Comparison of ENCODE assay signal across 9 cellular contexts in genomic region chr6:107075951-107076381, GRCh38. TPM values are rescaled to one million over a fixed set of nuclear protein-coding genes. Genes with fewer than 3 reads are reported as not detected.
DNase-seq lines count a peak whose midpoint lies in the region; ATAC-seq and TF ChIP-seq lines count a peak whose summit lies in the region.
"Had no signal": no experiment of that assay in that cellular context is flagged by ENCODE, and none has a peak within 500 bp of the region (broad histone marks: within the 10 kb centered on the region; RNA-seq: fewer than 3 reads in every experiment).

No MANE protein-coding gene starts in this region.

- no peak for ATAC-seq in GM21515 (IDR thresholded peaks at IDR 0.05; ENCODE audit: unreplicated experiment)

- DNase-seq in GM04503 (ENCODE audit: low read depth) (peak; percentile 36), NAMALWA (ENCODE audit: low spot score) (peak; percentile 52), endodermal cell (peak; percentile 42), pons (ENCODE audit: low spot score) (peak; percentile 57), NCI-H187 (lab: John Stamatoyannopoulos, UW) (no peak), foreskin melanocyte (no peak), SIG-M5 (lab: John Stamatoyannopoulos, UW) (no peak)
- DNase-seq: effector memory CD4-positive, alpha-beta T cell had no signal

- H3K4me1 ChIP-seq in endodermal cell (ENCODE audit: control insufficient read depth, insufficient read depth, low read length) = peaks cover 13% of the 10 kb centered on the region

- no peaks in the 10 kb centered on the region for H3K27me3 ChIP-seq in endodermal cell (ENCODE audit: control insufficient read depth, insufficient read depth, low read length, poor library complexity, severe bottlenecking)

- no peaks in the 10 kb centered on the region for H3K9me3 Mint-ChIP-seq in endodermal cell

- peaks cover 45% of the 10 kb centered on the region for H3K36me3 Mint-ChIP-seq in endodermal cell (ENCODE audit: low read depth)

- H3K27ac ChIP-seq in endodermal cell (ENCODE audit: low read depth, low read length) = no peak overlapping the region

- peaks cover 41% of the 10 kb centered on the region for H3K4me1 Mint-ChIP-seq in endodermal cell

- peaks cover 3% of the 10 kb centered on the region for H3K36me3 ChIP-seq in endodermal cell (ENCODE audit: control insufficient read depth, insufficient read depth, low read length)

- H3K9me3 ChIP-seq in endodermal cell (ENCODE audit: control insufficient read depth, low read length) = no peaks in the 10 kb centered on the region

- no peak overlapping the region for H3K4me3 Mint-ChIP-seq in endodermal cell

- no peak overlapping the region for H3K4me3 ChIP-seq in endodermal cell (ENCODE audit: low read length)

- peak overlapping the region; percentile 58 for H3K27ac Mint-ChIP-seq in endodermal cell

- TF ChIP-seq CTCF in endodermal cell (conservative IDR thresholded peaks at IDR 0.05) = peak; percentile 40

- no peaks in the 10 kb centered on the region for H3K27me3 Mint-ChIP-seq in endodermal cell (ENCODE audit: insufficient read depth)

- WGBS in endodermal cell (ENCODE audit: insufficient coverage in 1 of 2, insufficient read length in 1 of 2), 2 experiments = 89 to 94% methylated on average over 5 to 6 of the region's 6 CpGs

- H3K9ac ChIP-seq in endodermal cell (ENCODE audit: extremely low read depth, low read length, poor library complexity, severe bottlenecking) = no peak overlapping the region

RNA-seq across cellular contexts. Expression of gene BEND3, which starts 39.3 kb away (rescaled TPM):
- total RNA-seq in endodermal cell = 10 to 100 TPM; 18.0 to 28.6 TPM
- 8.2 TPM for polyA plus RNA-seq in endodermal cell (2013, experiment 1 of 2)
- polyA plus RNA-seq in endodermal cell (2013, experiment 2 of 2) = 7.8 TPM

RNA-seq across cellular contexts. Expression of gene MTRES1, which starts 48.0 kb away (rescaled TPM):
- 10 to 100 TPM; 20.5 to 26.1 TPM for total RNA-seq in endodermal cell
- 23.4 TPM for polyA plus RNA-seq in endodermal cell (2013, experiment 1 of 2)
- 20.4 TPM for polyA plus RNA-seq in endodermal cell (2013, experiment 2 of 2)

Comparison
In these comparisons a context has a peak if more than half of its experiments do, and no peak if none do; other contexts are left out.
1. DNase-seq: peak in GM04503 (single experiment), NAMALWA (single experiment), endodermal cell (single experiment) and pons (single experiment); none in NCI-H187 (0 of 2), foreskin melanocyte (single experiment) and SIG-M5 (single experiment).